1 cellular context compared by ENCODE assay signal in genomic region chr7:107080099-107080505, GRCh38.
TF ChIP-seq lines count a peak whose summit lies in the region.

No MANE protein-coding gene starts in this region.

TF ChIP-seq in K562, 482 proteins besides CTCF, POLR2A, EP300 and RAD21 (continued from another document):
- no peak for TF ChIP-seq CHD7 (IDR thresholded peaks at IDR 0.05; ENCODE audit: low read depth, low read length)
- no peak for TF ChIP-seq ZNF79 (CRISPR knock-in tag; IDR thresholded peaks at IDR 0.05; ENCODE audit: low read depth)
- no peak for TF ChIP-seq MYNN (IDR thresholded peaks at IDR 0.05)
- TF ChIP-seq MYNN (CRISPR knock-in tag; IDR thresholded peaks at IDR 0.05): no peak
- TF ChIP-seq SMAD1 (IDR thresholded peaks at IDR 0.05; ENCODE audit: low read depth, low read length, partially characterized antibody): no peak
- 0 out of 2 replicates have a peak, but pooled peaks have one; percentile 34 for TF ChIP-seq HOMEZ (CRISPR knock-in tag; IDR thresholded peaks at IDR 0.05)
